1 cellular context compared by ENCODE assay signal in genomic region chr1:38777464-38777957, GRCh38.
A peak's percentile ranks its signal among the peaks of the same experiment; 100 is the strongest.
TF ChIP-seq lines count a peak whose summit lies in the region.

No MANE protein-coding gene starts in this region.

TF ChIP-seq in HEK293, 187 proteins besides CTCF, POLR2A, EP300 and RAD21 (continued from another document):
- TF ChIP-seq ZBTB44 (tag by site-specific recombination; IDR thresholded peaks at IDR 0.05), result no peak
- TF ChIP-seq ZNF423 (tag by site-specific recombination; IDR thresholded peaks at IDR 0.05), result no peak
- TF ChIP-seq ZNF664 (tag by site-specific recombination; IDR thresholded peaks at IDR 0.05), result peak; percentile 67; the same call in 1 of the 2 replicates
- no peak for TF ChIP-seq ZNF133 (tag by site-specific recombination; IDR thresholded peaks at IDR 0.05)
- no peak for TF ChIP-seq ZBTB17 (tag by site-specific recombination; IDR thresholded peaks at IDR 0.05)
- no peak for TF ChIP-seq ZNF292 (tag by site-specific recombination; IDR thresholded peaks at IDR 0.05; ENCODE audit: borderline replicate concordance, low read depth)
- TF ChIP-seq ZNF366 (tag by site-specific recombination; conservative IDR thresholded peaks at IDR 0.05), result peak; percentile 37; the same call in 1 of the 2 replicates
- no peak for TF ChIP-seq ZBTB48 (tag by site-specific recombination; IDR thresholded peaks at IDR 0.05)
- TF ChIP-seq, protein P1, sequence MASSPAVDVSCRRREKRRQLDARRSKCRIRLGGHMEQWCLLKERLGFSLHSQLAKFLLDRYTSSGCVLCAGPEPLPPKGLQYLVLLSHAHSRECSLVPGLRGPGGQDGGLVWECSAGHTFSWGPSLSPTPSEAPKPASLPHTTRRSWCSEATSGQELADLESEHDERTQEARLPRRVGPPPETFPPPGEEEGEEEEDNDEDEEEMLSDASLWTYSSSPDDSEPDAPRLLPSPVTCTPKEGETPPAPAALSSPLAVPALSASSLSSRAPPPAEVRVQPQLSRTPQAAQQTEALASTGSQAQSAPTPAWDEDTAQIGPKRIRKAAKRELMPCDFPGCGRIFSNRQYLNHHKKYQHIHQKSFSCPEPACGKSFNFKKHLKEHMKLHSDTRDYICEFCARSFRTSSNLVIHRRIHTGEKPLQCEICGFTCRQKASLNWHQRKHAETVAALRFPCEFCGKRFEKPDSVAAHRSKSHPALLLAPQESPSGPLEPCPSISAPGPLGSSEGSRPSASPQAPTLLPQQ (tag by site-specific recombination; IDR thresholded peaks at IDR 0.05), result 0 out of 2 replicates have a peak, but pooled peaks have one; percentile 35
- 0 out of 2 replicates have a peak, but pooled peaks have one; percentile 27 for TF ChIP-seq ZEB2 (tag by site-specific recombination; IDR thresholded peaks at IDR 0.05)
- TF ChIP-seq TRIM28 (IDR thresholded peaks at IDR 0.05; ENCODE audit: borderline replicate concordance, low read length), result peak; percentile 92
- no peak for TF ChIP-seq ZNF19 (tag by site-specific recombination; IDR thresholded peaks at IDR 0.05; ENCODE audit: low read depth)
- 0 out of 2 replicates have a peak, but pooled peaks have one; percentile 20 for TF ChIP-seq KLF17 (tag by site-specific recombination; IDR thresholded peaks at IDR 0.05)
- no peak for TF ChIP-seq ZNF266 (tag by site-specific recombination; IDR thresholded peaks at IDR 0.05; ENCODE audit: low read depth)
- peak; percentile 57; the same call in 1 of the 2 replicates for TF ChIP-seq FEZF1 (tag by site-specific recombination; IDR thresholded peaks at IDR 0.05)
- no peak for TF ChIP-seq ZFP3 (tag by site-specific recombination; IDR thresholded peaks at IDR 0.05; ENCODE audit: low read depth)
- peak; percentile 89 for TF ChIP-seq ATF2 (tag by site-specific recombination; IDR thresholded peaks at IDR 0.05; ENCODE audit: low read depth)
- peak; percentile 19; the same call in 1 of the 2 replicates for TF ChIP-seq ZNF341 (tag by site-specific recombination; IDR thresholded peaks at IDR 0.05; ENCODE audit: low read depth)
- TF ChIP-seq BCL6B (tag by site-specific recombination; IDR thresholded peaks at IDR 0.05), result no peak
- TF ChIP-seq ZXDB (tag by site-specific recombination; IDR thresholded peaks at IDR 0.05), result 0 out of 2 replicates have a peak, but pooled peaks have one; percentile 14
- TF ChIP-seq ZNF629 (tag by site-specific recombination; IDR thresholded peaks at IDR 0.05), result peak; percentile 75
- TF ChIP-seq REST (tag by site-specific recombination; IDR thresholded peaks at IDR 0.05), result no peak
- no peak; the same call in 1 of the 2 replicates for TF ChIP-seq KLF10 (tag by site-specific recombination; IDR thresholded peaks at IDR 0.05)
- TF ChIP-seq, protein P2, sequence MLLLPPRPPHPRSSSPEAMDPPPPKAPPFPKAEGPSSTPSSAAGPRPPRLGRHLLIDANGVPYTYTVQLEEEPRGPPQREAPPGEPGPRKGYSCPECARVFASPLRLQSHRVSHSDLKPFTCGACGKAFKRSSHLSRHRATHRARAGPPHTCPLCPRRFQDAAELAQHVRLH (tag by site-specific recombination; IDR thresholded peaks at IDR 0.05), result no peak
- no peak for TF ChIP-seq MYNN (tag by site-specific recombination; IDR thresholded peaks at IDR 0.05; ENCODE audit: borderline replicate concordance)
- TF ChIP-seq, protein P3, sequence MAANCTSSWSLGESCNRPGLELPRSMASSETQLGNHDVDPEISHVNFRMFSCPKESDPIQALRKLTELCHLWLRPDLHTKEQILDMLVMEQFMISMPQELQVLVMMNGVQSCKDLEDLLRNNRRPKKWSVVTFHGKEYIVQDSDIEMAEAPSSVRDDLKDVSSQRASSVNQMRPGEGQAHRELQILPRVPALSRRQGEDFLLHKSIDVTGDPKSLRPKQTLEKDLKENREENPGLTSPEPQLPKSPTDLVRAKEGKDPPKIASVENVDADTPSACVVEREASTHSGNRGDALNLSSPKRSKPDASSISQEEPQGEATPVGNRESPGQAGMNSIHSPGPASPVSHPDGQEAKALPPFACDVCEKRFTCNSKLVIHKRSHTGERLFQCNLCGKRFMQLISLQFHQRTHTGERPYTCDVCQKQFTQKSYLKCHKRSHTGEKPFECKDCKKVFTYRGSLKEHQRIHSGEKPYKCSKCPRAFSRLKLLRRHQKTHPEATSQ (tag by site-specific recombination; IDR thresholded peaks at IDR 0.05), result peak; percentile 73
- TF ChIP-seq ZNF843 (tag by site-specific recombination; IDR thresholded peaks at IDR 0.05), result peak; percentile 49; the same call in 1 of the 2 replicates
- TF ChIP-seq ZNF223 (tag by site-specific recombination; IDR thresholded peaks at IDR 0.05), result no peak
- peak; percentile 28; the same call in 1 of the 2 replicates for TF ChIP-seq SP2 (tag by site-specific recombination; IDR thresholded peaks at IDR 0.05)
- peak; percentile 24; the same call in 1 of the 2 replicates for TF ChIP-seq ZNF2 (tag by site-specific recombination; IDR thresholded peaks at IDR 0.05)
- TF ChIP-seq, protein P4, sequence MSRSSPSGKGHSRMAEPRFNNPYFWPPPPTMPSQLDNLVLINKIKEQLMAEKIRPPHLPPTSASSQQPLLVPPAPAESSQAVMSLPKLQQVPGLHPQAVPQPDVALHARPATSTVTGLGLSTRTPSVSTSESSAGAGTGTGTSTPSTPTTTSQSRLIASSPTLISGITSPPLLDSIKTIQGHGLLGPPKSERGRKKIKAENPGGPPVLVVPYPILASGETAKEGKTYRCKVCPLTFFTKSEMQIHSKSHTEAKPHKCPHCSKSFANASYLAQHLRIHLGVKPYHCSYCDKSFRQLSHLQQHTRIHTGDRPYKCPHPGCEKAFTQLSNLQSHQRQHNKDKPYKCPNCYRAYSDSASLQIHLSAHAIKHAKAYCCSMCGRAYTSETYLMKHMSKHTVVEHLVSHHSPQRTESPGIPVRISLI (tag by site-specific recombination; IDR thresholded peaks at IDR 0.05), result peak; percentile 77; the same call in 1 of the 2 replicates
- TF ChIP-seq ZNF280C (tag by site-specific recombination; IDR thresholded peaks at IDR 0.05), result no peak
- no peak for TF ChIP-seq ZNF211 (tag by site-specific recombination; IDR thresholded peaks at IDR 0.05; ENCODE audit: low read depth)
- TF ChIP-seq ZNF747 (tag by site-specific recombination; IDR thresholded peaks at IDR 0.05), result no peak
- TF ChIP-seq ZNF24 (tag by site-specific recombination; IDR thresholded peaks at IDR 0.05), result no peak
- TF ChIP-seq SP7 (tag by site-specific recombination; IDR thresholded peaks at IDR 0.05), result 0 out of 2 replicates have a peak, but pooled peaks have one; percentile 25
- no peak for TF ChIP-seq ZNF404 (tag by site-specific recombination; IDR thresholded peaks at IDR 0.05)
